Comparison of ENCODE assay signal across 1 cellular context in the genomic region with DNA sequence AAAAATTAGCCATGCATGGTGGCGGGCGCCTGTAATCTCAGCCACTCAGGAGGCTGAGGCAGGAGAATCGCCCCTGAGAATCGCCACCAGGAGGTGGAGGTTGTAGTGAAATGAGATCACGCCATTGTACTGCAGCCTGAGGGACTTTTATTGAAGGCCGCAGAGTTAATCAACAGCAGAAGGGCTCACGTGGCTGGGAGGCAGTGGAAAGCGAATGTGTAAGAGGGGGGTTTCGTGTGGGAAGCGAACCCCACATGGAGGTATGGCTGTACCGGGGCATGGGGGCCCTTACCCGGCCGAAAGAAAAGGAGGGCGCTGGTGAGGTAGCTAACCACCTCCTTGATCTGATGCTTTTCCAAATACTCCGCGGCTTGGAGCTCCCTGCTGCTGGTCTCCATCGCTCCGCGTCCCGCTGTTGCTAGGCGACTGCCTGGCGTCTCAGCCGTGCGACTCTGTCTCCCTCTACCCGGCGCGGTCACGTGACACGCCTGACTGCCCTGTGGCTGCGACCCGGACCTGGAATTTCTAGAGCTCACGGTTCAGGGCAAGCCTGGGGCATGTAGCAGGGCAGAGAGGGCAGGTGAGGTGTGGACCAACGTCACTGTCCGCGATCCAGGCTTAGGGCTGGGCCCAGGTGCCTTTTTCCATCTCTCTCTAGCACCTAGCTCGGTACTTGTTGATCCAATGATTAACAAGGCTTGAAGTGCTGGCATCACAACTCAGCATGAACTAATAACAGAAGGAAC.
TF ChIP-seq lines count a peak whose summit lies in the region.

A gene with protein sequence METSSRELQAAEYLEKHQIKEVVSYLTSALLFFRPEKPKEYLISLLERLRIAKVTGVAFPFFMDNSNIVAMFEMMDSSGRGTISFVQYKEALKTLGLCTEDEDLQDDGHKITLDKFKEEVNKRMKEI (minus strand): TSS at position 428 of the 746 bp plus-strand sequence. CDS start 30 bp downstream, at position 398.

TF ChIP-seq in HepG2, 621 proteins besides CTCF, POLR2A, EP300 and RAD21 (continued from another document and continues in another):
- TF ChIP-seq, protein P1, sequence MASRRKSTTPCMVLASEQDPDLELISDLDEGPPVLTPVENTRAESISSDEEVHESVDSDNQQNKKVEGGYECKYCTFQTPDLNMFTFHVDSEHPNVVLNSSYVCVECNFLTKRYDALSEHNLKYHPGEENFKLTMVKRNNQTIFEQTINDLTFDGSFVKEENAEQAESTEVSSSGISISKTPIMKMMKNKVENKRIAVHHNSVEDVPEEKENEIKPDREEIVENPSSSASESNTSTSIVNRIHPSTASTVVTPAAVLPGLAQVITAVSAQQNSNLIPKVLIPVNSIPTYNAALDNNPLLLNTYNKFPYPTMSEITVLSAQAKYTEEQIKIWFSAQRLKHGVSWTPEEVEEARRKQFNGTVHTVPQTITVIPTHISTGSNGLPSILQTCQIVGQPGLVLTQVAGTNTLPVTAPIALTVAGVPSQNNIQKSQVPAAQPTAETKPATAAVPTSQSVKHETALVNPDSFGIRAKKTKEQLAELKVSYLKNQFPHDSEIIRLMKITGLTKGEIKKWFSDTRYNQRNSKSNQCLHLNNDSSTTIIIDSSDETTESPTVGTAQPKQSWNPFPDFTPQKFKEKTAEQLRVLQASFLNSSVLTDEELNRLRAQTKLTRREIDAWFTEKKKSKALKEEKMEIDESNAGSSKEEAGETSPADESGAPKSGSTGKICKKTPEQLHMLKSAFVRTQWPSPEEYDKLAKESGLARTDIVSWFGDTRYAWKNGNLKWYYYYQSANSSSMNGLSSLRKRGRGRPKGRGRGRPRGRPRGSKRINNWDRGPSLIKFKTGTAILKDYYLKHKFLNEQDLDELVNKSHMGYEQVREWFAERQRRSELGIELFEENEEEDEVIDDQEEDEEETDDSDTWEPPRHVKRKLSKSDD (CRISPR knock-in tag; IDR thresholded peaks at IDR 0.05; ENCODE audit: low read depth) = no peak
- TF ChIP-seq ATM (IDR thresholded peaks at IDR 0.05; ENCODE audit: borderline replicate concordance) (no peak), REXO4 (CRISPR knock-in tag; IDR thresholded peaks at IDR 0.05; ENCODE audit: borderline replicate concordance) (no peak), SNRNP70 (IDR thresholded peaks at IDR 0.05; ENCODE audit: low read depth, low read length) (no peak), RBM39 (IDR thresholded peaks at IDR 0.05; ENCODE audit: low read depth, low read length, poor library complexity, severe bottlenecking) (no peak), HOXD1 (CRISPR knock-in tag; IDR thresholded peaks at IDR 0.05) (no peak), MEIS2 (CRISPR knock-in tag; IDR thresholded peaks at IDR 0.05) (no peak), NFKBIZ (CRISPR knock-in tag; IDR thresholded peaks at IDR 0.05) (no peak), KLF12 (CRISPR knock-in tag; IDR thresholded peaks at IDR 0.05; ENCODE audit: borderline replicate concordance) (no peak), NFRKB (IDR thresholded peaks at IDR 0.05) (no peak), BHLHE40 (IDR thresholded peaks at IDR 0.05; ENCODE audit: low read length) (peak; percentile 89), RNF2 (conservative IDR thresholded peaks at IDR 0.05; ENCODE audit: low read depth) (no peak), RELA (CRISPR knock-in tag; IDR thresholded peaks at IDR 0.05) (no peak), SALL1 (CRISPR knock-in tag; IDR thresholded peaks at IDR 0.05) (peak; percentile 55; the same call in 1 of the 2 replicates), ZNF329 (CRISPR knock-in tag; IDR thresholded peaks at IDR 0.05; ENCODE audit: low read depth) (no peak), ZNF292 (CRISPR knock-in tag; IDR thresholded peaks at IDR 0.05; ENCODE audit: borderline replicate concordance, low read depth) (peak; percentile 88; the same call in 1 of the 2 replicates), PPARG (CRISPR knock-in tag; conservative IDR thresholded peaks at IDR 0.05) (no peak), MYNN (CRISPR knock-in tag; IDR thresholded peaks at IDR 0.05; ENCODE audit: low read depth) (no peak), ZNF614 (CRISPR knock-in tag; IDR thresholded peaks at IDR 0.05; ENCODE audit: borderline replicate concordance) (0 out of 2 replicates have a peak, but pooled peaks have one; percentile 32), ZNF121 (CRISPR knock-in tag; IDR thresholded peaks at IDR 0.05) (no peak), HOXA5 (CRISPR knock-in tag; IDR thresholded peaks at IDR 0.05) (no peak), KLF13 (CRISPR knock-in tag; IDR thresholded peaks at IDR 0.05) (no peak), FOSL1 (CRISPR knock-in tag; IDR thresholded peaks at IDR 0.05; ENCODE audit: borderline replicate concordance) (no peak), ZNF589 (CRISPR knock-in tag; conservative IDR thresholded peaks at IDR 0.05) (no peak), KLF9 (CRISPR knock-in tag; IDR thresholded peaks at IDR 0.05; ENCODE audit: low read depth) (no peak), SNAPC2 (CRISPR knock-in tag; IDR thresholded peaks at IDR 0.05) (no peak), TBX2 (CRISPR knock-in tag; IDR thresholded peaks at IDR 0.05; ENCODE audit: borderline replicate concordance) (peak; percentile 32; the same call in 1 of the 2 replicates), ATF7-NPFF (CRISPR knock-in tag; IDR thresholded peaks at IDR 0.05; ENCODE audit: low read depth) (no peak), ZNF619 (CRISPR knock-in tag; IDR thresholded peaks at IDR 0.05) (no peak), TSC22D2 (CRISPR knock-in tag; IDR thresholded peaks at IDR 0.05; ENCODE audit: borderline replicate concordance) (no peak), ARNTL (CRISPR knock-in tag; IDR thresholded peaks at IDR 0.05) (no peak), KLF6 (CRISPR knock-in tag; IDR thresholded peaks at IDR 0.05) (0 out of 2 replicates have a peak, but pooled peaks have one; percentile 43), SMARCE1 (IDR thresholded peaks at IDR 0.05; ENCODE audit: borderline replicate concordance) (no peak), ZBTB1 (CRISPR knock-in tag; IDR thresholded peaks at IDR 0.05; ENCODE audit: borderline replicate concordance) (no peak), ZNF543 (CRISPR knock-in tag; IDR thresholded peaks at IDR 0.05) (no peak), GTF2F1 (IDR thresholded peaks at IDR 0.05; ENCODE audit: low read length) (0 out of 2 replicates have a peak, but pooled peaks have one; percentile 65), TBX3 (IDR thresholded peaks at IDR 0.05; ENCODE audit: borderline replicate concordance) (no peak)
- TF ChIP-seq, protein P2, sequence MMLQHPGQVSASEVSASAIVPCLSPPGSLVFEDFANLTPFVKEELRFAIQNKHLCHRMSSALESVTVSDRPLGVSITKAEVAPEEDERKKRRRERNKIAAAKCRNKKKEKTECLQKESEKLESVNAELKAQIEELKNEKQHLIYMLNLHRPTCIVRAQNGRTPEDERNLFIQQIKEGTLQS (CRISPR knock-in tag; IDR thresholded peaks at IDR 0.05) = no peak
- TF ChIP-seq, protein P3, sequence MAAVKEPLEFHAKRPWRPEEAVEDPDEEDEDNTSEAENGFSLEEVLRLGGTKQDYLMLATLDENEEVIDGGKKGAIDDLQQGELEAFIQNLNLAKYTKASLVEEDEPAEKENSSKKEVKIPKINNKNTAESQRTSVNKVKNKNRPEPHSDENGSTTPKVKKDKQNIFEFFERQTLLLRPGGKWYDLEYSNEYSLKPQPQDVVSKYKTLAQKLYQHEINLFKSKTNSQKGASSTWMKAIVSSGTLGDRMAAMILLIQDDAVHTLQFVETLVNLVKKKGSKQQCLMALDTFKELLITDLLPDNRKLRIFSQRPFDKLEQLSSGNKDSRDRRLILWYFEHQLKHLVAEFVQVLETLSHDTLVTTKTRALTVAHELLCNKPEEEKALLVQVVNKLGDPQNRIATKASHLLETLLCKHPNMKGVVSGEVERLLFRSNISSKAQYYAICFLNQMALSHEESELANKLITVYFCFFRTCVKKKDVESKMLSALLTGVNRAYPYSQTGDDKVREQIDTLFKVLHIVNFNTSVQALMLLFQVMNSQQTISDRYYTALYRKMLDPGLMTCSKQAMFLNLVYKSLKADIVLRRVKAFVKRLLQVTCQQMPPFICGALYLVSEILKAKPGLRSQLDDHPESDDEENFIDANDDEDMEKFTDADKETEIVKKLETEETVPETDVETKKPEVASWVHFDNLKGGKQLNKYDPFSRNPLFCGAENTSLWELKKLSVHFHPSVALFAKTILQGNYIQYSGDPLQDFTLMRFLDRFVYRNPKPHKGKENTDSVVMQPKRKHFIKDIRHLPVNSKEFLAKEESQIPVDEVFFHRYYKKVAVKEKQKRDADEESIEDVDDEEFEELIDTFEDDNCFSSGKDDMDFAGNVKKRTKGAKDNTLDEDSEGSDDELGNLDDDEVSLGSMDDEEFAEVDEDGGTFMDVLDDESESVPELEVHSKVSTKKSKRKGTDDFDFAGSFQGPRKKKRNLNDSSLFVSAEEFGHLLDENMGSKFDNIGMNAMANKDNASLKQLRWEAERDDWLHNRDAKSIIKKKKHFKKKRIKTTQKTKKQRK (IDR thresholded peaks at IDR 0.05; ENCODE audit: low read length) = no peak
- TF ChIP-seq, protein P4, sequence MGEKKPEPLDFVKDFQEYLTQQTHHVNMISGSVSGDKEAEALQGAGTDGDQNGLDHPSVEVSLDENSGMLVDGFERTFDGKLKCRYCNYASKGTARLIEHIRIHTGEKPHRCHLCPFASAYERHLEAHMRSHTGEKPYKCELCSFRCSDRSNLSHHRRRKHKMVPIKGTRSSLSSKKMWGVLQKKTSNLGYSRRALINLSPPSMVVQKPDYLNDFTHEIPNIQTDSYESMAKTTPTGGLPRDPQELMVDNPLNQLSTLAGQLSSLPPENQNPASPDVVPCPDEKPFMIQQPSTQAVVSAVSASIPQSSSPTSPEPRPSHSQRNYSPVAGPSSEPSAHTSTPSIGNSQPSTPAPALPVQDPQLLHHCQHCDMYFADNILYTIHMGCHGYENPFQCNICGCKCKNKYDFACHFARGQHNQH (CRISPR knock-in tag; IDR thresholded peaks at IDR 0.05) = no peak
- TF ChIP-seq, protein P5, sequence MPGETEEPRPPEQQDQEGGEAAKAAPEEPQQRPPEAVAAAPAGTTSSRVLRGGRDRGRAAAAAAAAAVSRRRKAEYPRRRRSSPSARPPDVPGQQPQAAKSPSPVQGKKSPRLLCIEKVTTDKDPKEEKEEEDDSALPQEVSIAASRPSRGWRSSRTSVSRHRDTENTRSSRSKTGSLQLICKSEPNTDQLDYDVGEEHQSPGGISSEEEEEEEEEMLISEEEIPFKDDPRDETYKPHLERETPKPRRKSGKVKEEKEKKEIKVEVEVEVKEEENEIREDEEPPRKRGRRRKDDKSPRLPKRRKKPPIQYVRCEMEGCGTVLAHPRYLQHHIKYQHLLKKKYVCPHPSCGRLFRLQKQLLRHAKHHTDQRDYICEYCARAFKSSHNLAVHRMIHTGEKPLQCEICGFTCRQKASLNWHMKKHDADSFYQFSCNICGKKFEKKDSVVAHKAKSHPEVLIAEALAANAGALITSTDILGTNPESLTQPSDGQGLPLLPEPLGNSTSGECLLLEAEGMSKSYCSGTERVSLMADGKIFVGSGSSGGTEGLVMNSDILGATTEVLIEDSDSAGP (CRISPR knock-in tag; IDR thresholded peaks at IDR 0.05; ENCODE audit: borderline replicate concordance) = peak; percentile 54; the same call in 1 of the 2 replicates
- TF ChIP-seq, protein P6, sequence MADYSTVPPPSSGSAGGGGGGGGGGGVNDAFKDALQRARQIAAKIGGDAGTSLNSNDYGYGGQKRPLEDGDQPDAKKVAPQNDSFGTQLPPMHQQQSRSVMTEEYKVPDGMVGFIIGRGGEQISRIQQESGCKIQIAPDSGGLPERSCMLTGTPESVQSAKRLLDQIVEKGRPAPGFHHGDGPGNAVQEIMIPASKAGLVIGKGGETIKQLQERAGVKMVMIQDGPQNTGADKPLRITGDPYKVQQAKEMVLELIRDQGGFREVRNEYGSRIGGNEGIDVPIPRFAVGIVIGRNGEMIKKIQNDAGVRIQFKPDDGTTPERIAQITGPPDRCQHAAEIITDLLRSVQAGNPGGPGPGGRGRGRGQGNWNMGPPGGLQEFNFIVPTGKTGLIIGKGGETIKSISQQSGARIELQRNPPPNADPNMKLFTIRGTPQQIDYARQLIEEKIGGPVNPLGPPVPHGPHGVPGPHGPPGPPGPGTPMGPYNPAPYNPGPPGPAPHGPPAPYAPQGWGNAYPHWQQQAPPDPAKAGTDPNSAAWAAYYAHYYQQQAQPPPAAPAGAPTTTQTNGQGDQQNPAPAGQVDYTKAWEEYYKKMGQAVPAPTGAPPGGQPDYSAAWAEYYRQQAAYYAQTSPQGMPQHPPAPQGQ (CRISPR knock-in tag; IDR thresholded peaks at IDR 0.05; ENCODE audit: borderline replicate concordance) = no peak
- TF ChIP-seq, protein P7, sequence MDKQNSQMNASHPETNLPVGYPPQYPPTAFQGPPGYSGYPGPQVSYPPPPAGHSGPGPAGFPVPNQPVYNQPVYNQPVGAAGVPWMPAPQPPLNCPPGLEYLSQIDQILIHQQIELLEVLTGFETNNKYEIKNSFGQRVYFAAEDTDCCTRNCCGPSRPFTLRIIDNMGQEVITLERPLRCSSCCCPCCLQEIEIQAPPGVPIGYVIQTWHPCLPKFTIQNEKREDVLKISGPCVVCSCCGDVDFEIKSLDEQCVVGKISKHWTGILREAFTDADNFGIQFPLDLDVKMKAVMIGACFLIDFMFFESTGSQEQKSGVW (CRISPR knock-in tag; IDR thresholded peaks at IDR 0.05; ENCODE audit: borderline replicate concordance) = no peak
- TF ChIP-seq, protein P8, sequence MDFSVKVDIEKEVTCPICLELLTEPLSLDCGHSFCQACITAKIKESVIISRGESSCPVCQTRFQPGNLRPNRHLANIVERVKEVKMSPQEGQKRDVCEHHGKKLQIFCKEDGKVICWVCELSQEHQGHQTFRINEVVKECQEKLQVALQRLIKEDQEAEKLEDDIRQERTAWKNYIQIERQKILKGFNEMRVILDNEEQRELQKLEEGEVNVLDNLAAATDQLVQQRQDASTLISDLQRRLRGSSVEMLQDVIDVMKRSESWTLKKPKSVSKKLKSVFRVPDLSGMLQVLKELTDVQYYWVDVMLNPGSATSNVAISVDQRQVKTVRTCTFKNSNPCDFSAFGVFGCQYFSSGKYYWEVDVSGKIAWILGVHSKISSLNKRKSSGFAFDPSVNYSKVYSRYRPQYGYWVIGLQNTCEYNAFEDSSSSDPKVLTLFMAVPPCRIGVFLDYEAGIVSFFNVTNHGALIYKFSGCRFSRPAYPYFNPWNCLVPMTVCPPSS (IDR thresholded peaks at IDR 0.05) = no peak
